In the genomic region with DNA sequence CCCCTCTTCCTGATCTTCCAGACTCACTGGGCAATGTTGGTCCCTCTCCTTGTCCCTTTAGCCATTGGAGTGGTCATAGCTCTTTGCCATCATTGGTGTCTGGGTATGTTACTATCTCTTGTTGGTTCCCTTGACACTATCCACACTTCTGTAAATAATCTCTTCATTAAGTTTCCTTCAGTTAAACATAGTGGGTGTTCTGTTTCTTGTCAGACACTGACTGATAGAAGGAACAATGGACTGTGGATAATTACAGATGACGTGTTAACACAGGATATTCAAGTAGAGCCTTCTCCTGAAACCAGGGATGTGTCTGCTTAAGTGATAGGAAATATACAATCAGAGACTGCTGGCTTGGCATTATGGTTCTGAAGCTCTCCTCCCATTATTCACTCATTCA, we compare ENCODE assay signal across 27 cellular contexts.
"Had no signal": no experiment of that assay in that cellular context is flagged by ENCODE, and none has a peak within 500 bp of the region (broad histone marks: within the 10 kb centered on the region; RNA-seq: fewer than 3 reads in every experiment).

No MANE protein-coding gene starts in this region.

- H3K36me3 ChIP-seq: cardiac muscle cell, SJCRH30 had no signal

- H3K4me1 ChIP-seq: SJCRH30 had no signal

- H2AFZ ChIP-seq: PC-9 had no signal

- ATAC-seq: activated CD8-positive, alpha-beta T cell treated with anti-CD3 and anti-CD28 coated beads for 36 hours; activated T-cell treated with anti-CD3 and anti-CD28 coated beads, Interleukin-2, amount 50 U/mL, for 72 hours; activated T-helper 17 cell treated with anti-CD3 and anti-CD28 coated beads, Interleukin-2, amount 50 U/mL, for 72 hours had no signal

- DNase-seq: activated CD4-positive, alpha-beta T cell treated with anti-CD3 and anti-CD28 coated beads, Interleukin-2, amount 50 U/mL, for 4 hours; activated CD8-positive, alpha-beta T cell treated with anti-CD3 and anti-CD28 coated beads for 36 hours; activated effector memory CD4-positive, alpha-beta T cell treated with anti-CD3 and anti-CD28 coated beads, Interleukin-2, amount 50 U/mL, for 16 hours; activated naive CD4-positive, alpha-beta T cell; activated naive CD4-positive, alpha-beta T cell treated with anti-CD3 and anti-CD28 coated beads, Interleukin-2, amount 50 U/mL, for 16 hours; activated naive CD8-positive, alpha-beta T cell treated with anti-CD3 and anti-CD28 coated beads for 36 hours; activated T-cell treated with anti-CD3 and anti-CD28 coated beads, Interleukin-2, amount 50 U/mL, for 1 hour; activated T-cell treated with anti-CD3 and anti-CD28 coated beads, Interleukin-2, amount 50 U/mL, for 72 hours; amniotic stem cell; aorta; MM.1S; NCI-H1092 treated with DMSO at 0.1 percent for 48 hours; NCI-H1417; NCI-H187 treated with DMSO at 0.1 percent for 48 hours; NCI-H2081; NCI-H226; NCI-H446 treated with DMSO at 0.1 percent for 48 hours; NCI-H524; NCI-H69; NK-92 treated with Interleukin-12 subunit alpha and Interleukin-12 subunit beta, amount 100 ng/mL, for 24 hours; PC-9; SHP77; SJCRH30; SK-N-SH had no signal

- H3K9ac ChIP-seq: KMS-11, SK-N-SH had no signal

- H3K4me3 ChIP-seq: cardiac muscle cell, PC-9, SJCRH30 had no signal

- H3K27me3 ChIP-seq: cardiac muscle cell, SJCRH30 had no signal

- H3K27ac ChIP-seq: cardiac muscle cell, KMS-11, PC-9, SJCRH30 had no signal

- H3K4me2 ChIP-seq: KMS-11, PC-9, SK-N-SH had no signal

- H3K9me3 ChIP-seq: SJCRH30, SK-N-SH had no signal
